In the genomic region with DNA sequence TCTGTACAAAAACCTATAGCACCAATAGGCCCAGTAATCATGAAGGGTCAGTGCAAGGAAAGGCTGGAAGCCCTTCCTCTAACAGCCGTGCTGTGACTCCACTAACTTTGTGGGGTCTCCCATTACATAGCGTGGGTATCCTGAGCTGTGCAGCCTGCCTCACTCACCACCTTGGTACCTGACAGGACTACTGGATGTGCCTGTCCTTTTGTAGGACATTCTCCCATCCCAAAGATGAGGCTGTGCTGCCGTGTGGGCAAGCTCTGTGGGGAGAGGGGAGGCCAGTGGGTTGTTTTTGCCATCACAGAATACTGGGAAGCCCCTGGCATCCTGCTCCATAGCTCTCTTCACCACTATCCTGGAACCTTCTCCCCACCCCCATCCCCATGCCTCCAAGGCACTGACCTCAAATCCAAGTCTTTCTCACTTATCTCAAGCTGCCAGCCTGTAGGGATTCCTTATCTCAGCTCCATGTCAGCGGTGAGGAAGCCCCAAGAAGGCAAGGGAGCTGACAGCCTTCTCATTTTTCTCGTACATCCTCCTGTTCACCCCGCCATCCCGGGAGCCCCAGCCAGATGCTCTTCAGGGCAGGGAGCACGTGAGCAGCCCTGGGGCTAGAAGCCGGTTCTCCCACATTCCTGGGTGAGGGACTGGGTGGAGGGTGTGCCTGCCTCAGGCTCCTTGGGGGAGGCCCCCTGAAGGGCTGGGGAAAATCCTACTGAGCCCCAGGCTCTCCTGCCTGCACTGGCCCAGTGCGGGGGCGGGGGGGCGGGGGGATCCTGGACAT, we compare ENCODE assay signal across 1 cellular context.
A peak's percentile ranks its signal among the peaks of the same experiment; 100 is the strongest.
TF ChIP-seq lines count a peak whose summit lies in the region.

No MANE protein-coding gene starts in this region.

TF ChIP-seq in K562, 482 proteins besides CTCF, POLR2A, EP300 and RAD21 (continued from another document and continues in another):
- TF ChIP-seq, protein P1, sequence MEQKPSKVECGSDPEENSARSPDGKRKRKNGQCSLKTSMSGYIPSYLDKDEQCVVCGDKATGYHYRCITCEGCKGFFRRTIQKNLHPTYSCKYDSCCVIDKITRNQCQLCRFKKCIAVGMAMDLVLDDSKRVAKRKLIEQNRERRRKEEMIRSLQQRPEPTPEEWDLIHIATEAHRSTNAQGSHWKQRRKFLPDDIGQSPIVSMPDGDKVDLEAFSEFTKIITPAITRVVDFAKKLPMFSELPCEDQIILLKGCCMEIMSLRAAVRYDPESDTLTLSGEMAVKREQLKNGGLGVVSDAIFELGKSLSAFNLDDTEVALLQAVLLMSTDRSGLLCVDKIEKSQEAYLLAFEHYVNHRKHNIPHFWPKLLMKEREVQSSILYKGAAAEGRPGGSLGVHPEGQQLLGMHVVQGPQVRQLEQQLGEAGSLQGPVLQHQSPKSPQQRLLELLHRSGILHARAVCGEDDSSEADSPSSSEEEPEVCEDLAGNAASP (IDR thresholded peaks at IDR 0.05) = no peak
- peak; percentile 57; the same call in 1 of the 2 replicates for TF ChIP-seq PHB2 (IDR thresholded peaks at IDR 0.05; ENCODE audit: low read depth)
- TF ChIP-seq, protein P2, sequence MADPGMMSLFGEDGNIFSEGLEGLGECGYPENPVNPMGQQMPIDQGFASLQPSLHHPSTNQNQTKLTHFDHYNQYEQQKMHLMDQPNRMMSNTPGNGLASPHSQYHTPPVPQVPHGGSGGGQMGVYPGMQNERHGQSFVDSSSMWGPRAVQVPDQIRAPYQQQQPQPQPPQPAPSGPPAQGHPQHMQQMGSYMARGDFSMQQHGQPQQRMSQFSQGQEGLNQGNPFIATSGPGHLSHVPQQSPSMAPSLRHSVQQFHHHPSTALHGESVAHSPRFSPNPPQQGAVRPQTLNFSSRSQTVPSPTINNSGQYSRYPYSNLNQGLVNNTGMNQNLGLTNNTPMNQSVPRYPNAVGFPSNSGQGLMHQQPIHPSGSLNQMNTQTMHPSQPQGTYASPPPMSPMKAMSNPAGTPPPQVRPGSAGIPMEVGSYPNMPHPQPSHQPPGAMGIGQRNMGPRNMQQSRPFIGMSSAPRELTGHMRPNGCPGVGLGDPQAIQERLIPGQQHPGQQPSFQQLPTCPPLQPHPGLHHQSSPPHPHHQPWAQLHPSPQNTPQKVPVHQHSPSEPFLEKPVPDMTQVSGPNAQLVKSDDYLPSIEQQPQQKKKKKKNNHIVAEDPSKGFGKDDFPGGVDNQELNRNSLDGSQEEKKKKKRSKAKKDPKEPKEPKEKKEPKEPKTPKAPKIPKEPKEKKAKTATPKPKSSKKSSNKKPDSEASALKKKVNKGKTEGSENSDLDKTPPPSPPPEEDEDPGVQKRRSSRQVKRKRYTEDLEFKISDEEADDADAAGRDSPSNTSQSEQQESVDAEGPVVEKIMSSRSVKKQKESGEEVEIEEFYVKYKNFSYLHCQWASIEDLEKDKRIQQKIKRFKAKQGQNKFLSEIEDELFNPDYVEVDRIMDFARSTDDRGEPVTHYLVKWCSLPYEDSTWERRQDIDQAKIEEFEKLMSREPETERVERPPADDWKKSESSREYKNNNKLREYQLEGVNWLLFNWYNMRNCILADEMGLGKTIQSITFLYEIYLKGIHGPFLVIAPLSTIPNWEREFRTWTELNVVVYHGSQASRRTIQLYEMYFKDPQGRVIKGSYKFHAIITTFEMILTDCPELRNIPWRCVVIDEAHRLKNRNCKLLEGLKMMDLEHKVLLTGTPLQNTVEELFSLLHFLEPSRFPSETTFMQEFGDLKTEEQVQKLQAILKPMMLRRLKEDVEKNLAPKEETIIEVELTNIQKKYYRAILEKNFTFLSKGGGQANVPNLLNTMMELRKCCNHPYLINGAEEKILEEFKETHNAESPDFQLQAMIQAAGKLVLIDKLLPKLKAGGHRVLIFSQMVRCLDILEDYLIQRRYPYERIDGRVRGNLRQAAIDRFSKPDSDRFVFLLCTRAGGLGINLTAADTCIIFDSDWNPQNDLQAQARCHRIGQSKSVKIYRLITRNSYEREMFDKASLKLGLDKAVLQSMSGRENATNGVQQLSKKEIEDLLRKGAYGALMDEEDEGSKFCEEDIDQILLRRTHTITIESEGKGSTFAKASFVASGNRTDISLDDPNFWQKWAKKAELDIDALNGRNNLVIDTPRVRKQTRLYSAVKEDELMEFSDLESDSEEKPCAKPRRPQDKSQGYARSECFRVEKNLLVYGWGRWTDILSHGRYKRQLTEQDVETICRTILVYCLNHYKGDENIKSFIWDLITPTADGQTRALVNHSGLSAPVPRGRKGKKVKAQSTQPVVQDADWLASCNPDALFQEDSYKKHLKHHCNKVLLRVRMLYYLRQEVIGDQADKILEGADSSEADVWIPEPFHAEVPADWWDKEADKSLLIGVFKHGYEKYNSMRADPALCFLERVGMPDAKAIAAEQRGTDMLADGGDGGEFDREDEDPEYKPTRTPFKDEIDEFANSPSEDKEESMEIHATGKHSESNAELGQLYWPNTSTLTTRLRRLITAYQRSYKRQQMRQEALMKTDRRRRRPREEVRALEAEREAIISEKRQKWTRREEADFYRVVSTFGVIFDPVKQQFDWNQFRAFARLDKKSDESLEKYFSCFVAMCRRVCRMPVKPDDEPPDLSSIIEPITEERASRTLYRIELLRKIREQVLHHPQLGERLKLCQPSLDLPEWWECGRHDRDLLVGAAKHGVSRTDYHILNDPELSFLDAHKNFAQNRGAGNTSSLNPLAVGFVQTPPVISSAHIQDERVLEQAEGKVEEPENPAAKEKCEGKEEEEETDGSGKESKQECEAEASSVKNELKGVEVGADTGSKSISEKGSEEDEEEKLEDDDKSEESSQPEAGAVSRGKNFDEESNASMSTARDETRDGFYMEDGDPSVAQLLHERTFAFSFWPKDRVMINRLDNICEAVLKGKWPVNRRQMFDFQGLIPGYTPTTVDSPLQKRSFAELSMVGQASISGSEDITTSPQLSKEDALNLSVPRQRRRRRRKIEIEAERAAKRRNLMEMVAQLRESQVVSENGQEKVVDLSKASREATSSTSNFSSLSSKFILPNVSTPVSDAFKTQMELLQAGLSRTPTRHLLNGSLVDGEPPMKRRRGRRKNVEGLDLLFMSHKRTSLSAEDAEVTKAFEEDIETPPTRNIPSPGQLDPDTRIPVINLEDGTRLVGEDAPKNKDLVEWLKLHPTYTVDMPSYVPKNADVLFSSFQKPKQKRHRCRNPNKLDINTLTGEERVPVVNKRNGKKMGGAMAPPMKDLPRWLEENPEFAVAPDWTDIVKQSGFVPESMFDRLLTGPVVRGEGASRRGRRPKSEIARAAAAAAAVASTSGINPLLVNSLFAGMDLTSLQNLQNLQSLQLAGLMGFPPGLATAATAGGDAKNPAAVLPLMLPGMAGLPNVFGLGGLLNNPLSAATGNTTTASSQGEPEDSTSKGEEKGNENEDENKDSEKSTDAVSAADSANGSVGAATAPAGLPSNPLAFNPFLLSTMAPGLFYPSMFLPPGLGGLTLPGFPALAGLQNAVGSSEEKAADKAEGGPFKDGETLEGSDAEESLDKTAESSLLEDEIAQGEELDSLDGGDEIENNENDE (IDR thresholded peaks at IDR 0.05; ENCODE audit: low read depth, low read length) = no peak
- no peak for TF ChIP-seq KLF10 (CRISPR knock-in tag; IDR thresholded peaks at IDR 0.05)
- TF ChIP-seq ZNF354B (CRISPR knock-in tag; IDR thresholded peaks at IDR 0.05) = no peak
- no peak for TF ChIP-seq CHD1 (IDR thresholded peaks at IDR 0.05; ENCODE audit: low read length)
- no peak for TF ChIP-seq ZNF232 (CRISPR knock-in tag; IDR thresholded peaks at IDR 0.05)
- TF ChIP-seq, protein P3, sequence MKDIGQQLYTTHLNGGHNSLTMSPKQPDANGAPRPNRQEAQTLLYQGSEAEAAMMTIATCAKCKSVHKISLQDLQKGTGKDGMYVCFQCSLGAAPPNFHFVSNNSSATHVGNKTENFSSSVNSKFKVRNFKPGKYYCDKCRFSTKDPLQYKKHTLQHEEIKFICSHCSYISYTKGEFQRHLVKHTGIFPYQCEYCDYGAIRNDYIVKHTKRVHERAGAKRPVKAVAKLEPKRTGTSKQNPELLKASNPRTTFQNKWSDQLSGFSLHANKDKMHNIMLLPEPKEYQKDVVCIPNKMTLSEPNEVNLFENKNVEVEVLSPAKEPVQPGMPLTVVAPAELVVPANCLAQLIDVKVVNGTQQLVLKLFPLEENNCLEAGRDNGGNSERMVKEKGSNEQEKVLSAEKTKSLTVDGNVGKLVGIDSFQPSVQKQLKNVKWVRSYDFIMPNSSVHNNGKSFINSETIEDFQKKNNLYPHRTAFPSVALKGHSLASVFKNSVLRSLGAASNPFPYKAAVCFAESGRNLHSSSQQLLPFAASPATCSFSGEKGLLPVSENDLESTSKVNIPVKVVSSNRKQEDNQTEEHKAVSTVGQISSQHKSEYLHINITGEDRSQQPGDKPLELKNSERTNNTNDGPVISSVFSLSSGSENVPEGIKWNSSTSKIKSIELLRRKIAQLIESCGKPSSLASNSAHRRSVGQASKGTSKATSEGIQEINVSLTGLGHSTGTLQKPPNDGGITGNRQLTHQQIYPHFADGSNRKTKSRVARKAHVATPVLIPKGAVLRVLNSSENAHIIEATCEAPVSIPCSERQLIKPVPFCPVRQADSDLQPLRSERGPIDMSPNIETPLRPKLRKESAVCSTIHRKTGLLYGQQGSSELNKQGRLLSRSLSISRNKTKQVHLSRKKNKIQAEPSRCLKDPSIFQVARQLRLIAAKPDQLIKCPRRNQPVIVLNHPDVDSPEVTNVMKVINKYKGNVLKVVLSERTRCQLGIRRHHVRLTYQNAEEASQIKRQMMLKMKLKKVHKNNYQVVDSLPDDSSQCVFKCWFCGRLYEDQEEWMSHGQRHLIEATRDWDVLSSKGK (CRISPR knock-in tag; IDR thresholded peaks at IDR 0.05) = no peak
- no peak for TF ChIP-seq RBM17 (IDR thresholded peaks at IDR 0.05; ENCODE audit: borderline replicate concordance, low read depth, low read length)
- TF ChIP-seq, protein P4, sequence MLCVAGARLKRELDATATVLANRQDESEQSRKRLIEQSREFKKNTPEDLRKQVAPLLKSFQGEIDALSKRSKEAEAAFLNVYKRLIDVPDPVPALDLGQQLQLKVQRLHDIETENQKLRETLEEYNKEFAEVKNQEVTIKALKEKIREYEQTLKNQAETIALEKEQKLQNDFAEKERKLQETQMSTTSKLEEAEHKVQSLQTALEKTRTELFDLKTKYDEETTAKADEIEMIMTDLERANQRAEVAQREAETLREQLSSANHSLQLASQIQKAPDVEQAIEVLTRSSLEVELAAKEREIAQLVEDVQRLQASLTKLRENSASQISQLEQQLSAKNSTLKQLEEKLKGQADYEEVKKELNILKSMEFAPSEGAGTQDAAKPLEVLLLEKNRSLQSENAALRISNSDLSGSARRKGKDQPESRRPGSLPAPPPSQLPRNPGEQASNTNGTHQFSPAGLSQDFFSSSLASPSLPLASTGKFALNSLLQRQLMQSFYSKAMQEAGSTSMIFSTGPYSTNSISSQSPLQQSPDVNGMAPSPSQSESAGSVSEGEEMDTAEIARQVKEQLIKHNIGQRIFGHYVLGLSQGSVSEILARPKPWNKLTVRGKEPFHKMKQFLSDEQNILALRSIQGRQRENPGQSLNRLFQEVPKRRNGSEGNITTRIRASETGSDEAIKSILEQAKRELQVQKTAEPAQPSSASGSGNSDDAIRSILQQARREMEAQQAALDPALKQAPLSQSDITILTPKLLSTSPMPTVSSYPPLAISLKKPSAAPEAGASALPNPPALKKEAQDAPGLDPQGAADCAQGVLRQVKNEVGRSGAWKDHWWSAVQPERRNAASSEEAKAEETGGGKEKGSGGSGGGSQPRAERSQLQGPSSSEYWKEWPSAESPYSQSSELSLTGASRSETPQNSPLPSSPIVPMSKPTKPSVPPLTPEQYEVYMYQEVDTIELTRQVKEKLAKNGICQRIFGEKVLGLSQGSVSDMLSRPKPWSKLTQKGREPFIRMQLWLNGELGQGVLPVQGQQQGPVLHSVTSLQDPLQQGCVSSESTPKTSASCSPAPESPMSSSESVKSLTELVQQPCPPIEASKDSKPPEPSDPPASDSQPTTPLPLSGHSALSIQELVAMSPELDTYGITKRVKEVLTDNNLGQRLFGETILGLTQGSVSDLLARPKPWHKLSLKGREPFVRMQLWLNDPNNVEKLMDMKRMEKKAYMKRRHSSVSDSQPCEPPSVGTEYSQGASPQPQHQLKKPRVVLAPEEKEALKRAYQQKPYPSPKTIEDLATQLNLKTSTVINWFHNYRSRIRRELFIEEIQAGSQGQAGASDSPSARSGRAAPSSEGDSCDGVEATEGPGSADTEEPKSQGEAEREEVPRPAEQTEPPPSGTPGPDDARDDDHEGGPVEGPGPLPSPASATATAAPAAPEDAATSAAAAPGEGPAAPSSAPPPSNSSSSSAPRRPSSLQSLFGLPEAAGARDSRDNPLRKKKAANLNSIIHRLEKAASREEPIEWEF (CRISPR knock-in tag; IDR thresholded peaks at IDR 0.05) = no peak
- no peak for TF ChIP-seq TCF7L2 (IDR thresholded peaks at IDR 0.05; ENCODE audit: low read depth, low read length)
- TF ChIP-seq EWSR1 (IDR thresholded peaks at IDR 0.05; ENCODE audit: borderline replicate concordance, low read depth, partially characterized antibody) = no peak
- TF ChIP-seq MAFG (tag; conservative IDR thresholded peaks at IDR 0.05) = no peak
